ENCODE assay signal across 9 cellular contexts in the genomic region with DNA sequence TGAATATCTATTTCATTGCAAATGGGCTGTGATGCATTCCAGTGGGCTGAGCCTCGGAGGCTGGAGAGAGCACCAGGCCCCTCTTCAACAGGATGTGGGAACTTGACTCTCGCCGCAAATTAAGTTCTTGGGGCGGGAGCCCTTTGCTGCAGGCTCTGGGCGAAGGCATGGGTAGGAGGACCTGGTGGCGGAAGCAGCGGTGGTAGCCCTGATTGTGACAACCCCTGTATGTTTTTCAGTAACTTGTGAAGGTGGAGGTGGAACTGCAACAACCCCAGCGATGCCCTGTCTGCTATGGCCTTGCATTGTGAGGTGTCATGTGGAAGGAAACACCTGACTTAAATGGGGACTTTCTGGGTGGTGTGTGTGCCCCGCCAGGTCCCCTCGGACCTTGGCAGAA. TPM values are rescaled to one million over a fixed set of nuclear protein-coding genes. Genes with fewer than 3 reads are reported as not detected.
A peak's percentile ranks its signal among the peaks of the same experiment; 100 is the strongest.
DNase-seq lines count a peak whose midpoint lies in the region; ATAC-seq, FAIRE-seq and TF ChIP-seq lines count a peak whose summit lies in the region.
"Had no signal": no experiment of that assay in that cellular context is flagged by ENCODE, and none has a peak within 500 bp of the region (broad histone marks: within the 10 kb centered on the region; RNA-seq: fewer than 3 reads in every experiment).

No MANE protein-coding gene starts in this region.

- H3K27ac ChIP-seq in small intestine (ENCODE audit: low read depth in 1 of 2, low read length in 1 of 2), result peak overlapping the region in 1 of 2 donors; percentile 24

- H3K4me3 ChIP-seq in NB4 (ENCODE audit: low read depth, low read length) (no peak overlapping the region), small intestine (ENCODE audit: low read depth in 1 of 2, low read length in 2 of 2) (no peak overlapping the region)

- H3K36me3 Mint-ChIP-seq in activated T-cell treated with anti-CD3 and anti-CD28 coated beads, Interleukin-2, amount 50 U/mL, for 72 hours (ENCODE audit: insufficient read depth in 2 of 2), result no peaks in the 10 kb centered on the region

- peak overlapping the region; percentile 99 for H3K27ac Mint-ChIP-seq in activated T-cell treated with anti-CD3 and anti-CD28 coated beads, Interleukin-2, amount 50 U/mL, for 72 hours

- TF ChIP-seq POLR2A in GM12891 (IDR thresholded peaks at IDR 0.05; ENCODE audit: low read depth, low read length), result no peak
- no peak for TF ChIP-seq POLR2A in NB4 (IDR thresholded peaks at IDR 0.05; ENCODE audit: extremely low read depth, insufficient read length)

- peak; percentile 75 to 81 for ATAC-seq in activated T-cell treated with anti-CD3 and anti-CD28 coated beads, Interleukin-2, amount 50 U/mL, for 72 hours (replicated peaks in 1 of 2)
- ATAC-seq: SK-N-SH treated with all-trans-retinoic acid at 6 μM for 48 hours had no signal

- WGBS in small intestine, 3 donors, result 66 to 80% (median 67%) methylated on average over 10 of the region's 10 CpGs

- FAIRE-seq in GM12891 (lab: Jason Lieb, UNC) (peak; percentile 45), small intestine (lab: Jason Lieb, UNC) (no peak)

- H3K9me3 Mint-ChIP-seq in activated T-cell treated with anti-CD3 and anti-CD28 coated beads, Interleukin-2, amount 50 U/mL, for 72 hours, result no peaks in the 10 kb centered on the region

- peaks cover 0 to 2% of the 10 kb centered on the region in 2 donors for H3K4me1 ChIP-seq in small intestine (ENCODE audit: control insufficient read depth in 2 of 2, insufficient read depth in 1 of 2, low read depth in 1 of 2, low read length in 1 of 2)

- no peaks in the 10 kb centered on the region for H3K36me3 ChIP-seq in small intestine (ENCODE audit: control insufficient read depth in 2 of 2, insufficient read depth in 2 of 2, low read length in 2 of 2)

- H3K9me3 ChIP-seq in small intestine (ENCODE audit: control insufficient read depth, low read depth), result no peaks in the 10 kb centered on the region

- TF ChIP-seq CTCF in NB4 (IDR thresholded peaks at IDR 0.05; ENCODE audit: low read depth, low read length), result no peak

- peaks cover 98% of the 10 kb centered on the region for H3K4me1 Mint-ChIP-seq in activated T-cell treated with anti-CD3 and anti-CD28 coated beads, Interleukin-2, amount 50 U/mL, for 72 hours (ENCODE audit: low read depth)

- peak; percentile 22 for DNase-seq in GM12891 (ENCODE audit: insufficient read length, low spot score)
- peak; percentile 68 for DNase-seq in NB4 (ENCODE audit: low read depth)
- peak; percentile 84 to 85 for DNase-seq in activated T-cell treated with anti-CD3 and anti-CD28 coated beads, Interleukin-2, amount 50 U/mL, for 72 hours
- DNase-seq in small intestine, result peak; percentile 66
- DNase-seq in AG20443 (ENCODE audit: low spot score), result no peak
- no peak for DNase-seq in retina
- DNase-seq in KG1 (lab: John Stamatoyannopoulos, UW), result no peak
- DNase-seq in dedifferentiated amniotic fluid mesenchymal stem cell (ENCODE audit: extremely low spot score), result no peak

- no peaks in the 10 kb centered on the region for H3K27me3 Mint-ChIP-seq in activated T-cell treated with anti-CD3 and anti-CD28 coated beads, Interleukin-2, amount 50 U/mL, for 72 hours (ENCODE audit: low read depth)

- H3K27me3 ChIP-seq in small intestine (ENCODE audit: control insufficient read depth in 2 of 2, insufficient read depth in 2 of 2, low read length in 2 of 2), result no peaks in the 10 kb centered on the region

- H3K4me3 Mint-ChIP-seq in activated T-cell treated with anti-CD3 and anti-CD28 coated beads, Interleukin-2, amount 50 U/mL, for 72 hours, result peak overlapping the region; percentile 79 to 85

TF ChIP-seq in GM12891, 5 proteins besides CTCF, POLR2A, EP300 and RAD21:
- TF ChIP-seq PAX5 (IDR thresholded peaks at IDR 0.05; ENCODE audit: insufficient read depth, low read length, severe bottlenecking) (no peak), TAF1 (IDR thresholded peaks at IDR 0.05; ENCODE audit: low read depth, low read length) (no peak), POLR2AphosphoS5 (IDR thresholded peaks at IDR 0.05; ENCODE audit: low read depth, low read length) (no peak), SPI1 (IDR thresholded peaks at IDR 0.05; ENCODE audit: low read depth, low read length) (no peak), POU2F2 (IDR thresholded peaks at IDR 0.05; ENCODE audit: low read depth, low read length) (no peak)

RNA-seq across cellular contexts. Expression of gene FYB1, which starts 9.4 kb away (rescaled TPM):
- polyA plus RNA-seq in GM12891 (2012; ENCODE audit: low read depth, missing spikeins), result 1.4 TPM
- total RNA-seq in activated T-cell treated with anti-CD3 and anti-CD28 coated beads, Interleukin-2, amount 50 U/mL, for 72 hours, result 100 to 1,000 TPM; 127 to 131 TPM
- 10 to 100 TPM in 1 of 3 donors, 1 to 10 TPM in 2; 3.5 to 12.4 (median 3.6) TPM for polyA plus RNA-seq in small intestine

Comparison
In these comparisons a context has a peak if more than half of its experiments do, and no peak if none do; other contexts are left out.
1. DNase-seq: peak in GM12891 (single experiment), NB4 (single experiment), activated T-cell treated with anti-CD3 and anti-CD28 coated beads, Interleukin-2, amount 50 U/mL, for 72 hours (2 of 2) and small intestine (single experiment); none in AG20443 (single experiment), retina (single experiment), KG1 (single experiment) and dedifferentiated amniotic fluid mesenchymal stem cell (single experiment).